22 cellular contexts compared by ENCODE assay signal in genomic region chr1:164784960-164785359, GRCh38.
DNase-seq lines count a peak whose midpoint lies in the region; ATAC-seq and TF ChIP-seq lines count a peak whose summit lies in the region.
"Had no signal": no experiment of that assay in that cellular context is flagged by ENCODE, and none has a peak within 500 bp of the region (broad histone marks: within the 10 kb centered on the region; RNA-seq: fewer than 3 reads in every experiment).

No MANE protein-coding gene starts in this region.

- H3K27me3 ChIP-seq in H9 (ENCODE audit: insufficient read depth, low read length) (no peaks in the 10 kb centered on the region), ascending aorta (no peaks in the 10 kb centered on the region), muscle layer of duodenum (ENCODE audit: low read depth, low read length) (no peaks in the 10 kb centered on the region), subcutaneous abdominal adipose tissue (ENCODE audit: control insufficient read depth in 5 of 5, insufficient read depth in 4 of 5, low read length in 5 of 5) (no peaks in the 10 kb centered on the region)
- H3K27me3 ChIP-seq: foreskin keratinocyte, neural progenitor cell had no signal

- no peaks in the 10 kb centered on the region for H3K36me3 ChIP-seq in ascending aorta
- H3K36me3 ChIP-seq in muscle layer of duodenum (ENCODE audit: control insufficient read depth in 1 of 2, insufficient read depth in 2 of 2, low read length in 2 of 2) = no peaks in the 10 kb centered on the region
- no peaks in the 10 kb centered on the region for H3K36me3 ChIP-seq in subcutaneous abdominal adipose tissue (ENCODE audit: control insufficient read depth in 5 of 5, insufficient read depth in 5 of 5, low read length in 5 of 5)
- H3K36me3 ChIP-seq: neural progenitor cell, WERI-Rb-1 had no signal

- intact Hi-C loops in ascending aorta (cut with DNase I) = loop anchor here (5.0 kb wide), 5 partner anchors 33 to 343 kb away; partner anchors contain the start of gene PBX1

- no peak overlapping the region for H2AFZ ChIP-seq in H9 (ENCODE audit: low read length)
- H2AFZ ChIP-seq: neural progenitor cell, PC-9 had no signal

- H2BK15ac ChIP-seq in H9 (ENCODE audit: low read depth, low read length) = no peak overlapping the region

- H3K27me3 Mint-ChIP-seq in H9 (ENCODE audit: low read depth) = no peaks in the 10 kb centered on the region
- peaks cover 9% of the 10 kb centered on the region for H3K27me3 Mint-ChIP-seq in activated T-helper 17 cell treated with anti-CD3 and anti-CD28 coated beads, Interleukin-2, amount 50 U/mL, for 72 hours

- no peak overlapping the region for H3T11ph ChIP-seq in H9 (ENCODE audit: low read length)

- H3K14ac ChIP-seq in H9 (ENCODE audit: insufficient read depth, low read length) = no peak overlapping the region

- H2BK5ac ChIP-seq in H9 (ENCODE audit: insufficient read length, low read length) = no peak overlapping the region

- H3K4me1 Mint-ChIP-seq in H9 = peaks cover 68 to 72% of the 10 kb centered on the region in 2 experiments
- H3K4me1 Mint-ChIP-seq in activated T-helper 17 cell treated with anti-CD3 and anti-CD28 coated beads, Interleukin-2, amount 50 U/mL, for 72 hours = peaks cover 6% of the 10 kb centered on the region

- H4K20me1 ChIP-seq in H9 (ENCODE audit: control insufficient read depth, insufficient read depth, insufficient read length) = no peaks in the 10 kb centered on the region

- H3K27ac ChIP-seq in H9 (ENCODE audit: insufficient read length, low read depth, low read length) = no peak overlapping the region
- peak overlapping the region; percentile 60 to 68 for H3K27ac ChIP-seq in ascending aorta
- peak overlapping the region; percentile 74 for H3K27ac ChIP-seq in muscle layer of duodenum (ENCODE audit: low read length)
- H3K27ac ChIP-seq in subcutaneous abdominal adipose tissue (ENCODE audit: low read depth, low read length) = peak overlapping the region; percentile 48
- H3K27ac ChIP-seq: foreskin keratinocyte, neural progenitor cell, WERI-Rb-1 had no signal

- H3K4me3 Mint-ChIP-seq in H9 = no peak overlapping the region
- H3K4me3 Mint-ChIP-seq in activated T-helper 17 cell treated with anti-CD3 and anti-CD28 coated beads, Interleukin-2, amount 50 U/mL, for 72 hours = no peak overlapping the region
- H3K4me3 Mint-ChIP-seq: activated naive CD8-positive, alpha-beta T cell; neural progenitor cell had no signal

- no peak overlapping the region for H4K8ac ChIP-seq in H9 (replicated peaks; ENCODE audit: insufficient read length, low read depth, low read length)

- H2BK12ac ChIP-seq in H9 (ENCODE audit: insufficient read length, low read depth, low read length) = no peak overlapping the region

- WGBS in H9 (ENCODE audit: extremely low coverage, insufficient read length, low lambda C conversion rate) = no CpG with 5 or more reads among the region's 6 CpGs

- H2AK5ac ChIP-seq in H9 (ENCODE audit: insufficient read length, low read length) = no peak overlapping the region

- H3K27ac Mint-ChIP-seq in H9 = peak overlapping the region in 1 of 3 experiments; percentile 63; a peak in 1 of 7 replicates
- H3K27ac Mint-ChIP-seq in activated T-helper 17 cell treated with anti-CD3 and anti-CD28 coated beads, Interleukin-2, amount 50 U/mL, for 72 hours = no peak overlapping the region
- H3K27ac Mint-ChIP-seq: activated naive CD8-positive, alpha-beta T cell; neural progenitor cell had no signal

- H3K56ac ChIP-seq in H9 (ENCODE audit: insufficient read length, low read depth, low read length) = no peak overlapping the region

- H3K36me3 Mint-ChIP-seq in H9 (ENCODE audit: insufficient read depth in 1 of 3, low read depth in 3 of 3) = peaks cover 3 to 6% (median 5%) of the 10 kb centered on the region in 3 experiments; a peak in 3 of 7 replicates
- no peaks in the 10 kb centered on the region for H3K36me3 Mint-ChIP-seq in activated T-helper 17 cell treated with anti-CD3 and anti-CD28 coated beads, Interleukin-2, amount 50 U/mL, for 72 hours (ENCODE audit: low read depth)
- H3K36me3 Mint-ChIP-seq: activated naive CD8-positive, alpha-beta T cell had no signal

- H3K23ac ChIP-seq in H9 (ENCODE audit: insufficient read length, low read depth, low read length) = no peak overlapping the region

- H3K9me3 ChIP-seq in H9 (ENCODE audit: control insufficient read depth, low read depth, low read length) (no peaks in the 10 kb centered on the region), ascending aorta (no peaks in the 10 kb centered on the region), muscle layer of duodenum (ENCODE audit: control insufficient read depth in 1 of 2, low read length in 2 of 2) (no peaks in the 10 kb centered on the region), subcutaneous abdominal adipose tissue (ENCODE audit: control insufficient read depth in 5 of 5, low read length in 5 of 5) (no peaks in the 10 kb centered on the region)
- H3K9me3 ChIP-seq: mucosa of descending colon had no signal

- H3K9ac ChIP-seq in H9 (ENCODE audit: extremely low read depth, insufficient read length, low read length) (no peak overlapping the region), subcutaneous abdominal adipose tissue (ENCODE audit: low read length in 5 of 5) (peak overlapping the region in 1 of 5 donors; percentile 35)
- H3K9ac ChIP-seq: neural progenitor cell had no signal

- H2BK20ac ChIP-seq in H9 (ENCODE audit: low read depth, low read length, poor library complexity, severe bottlenecking) = no peak overlapping the region

- TF ChIP-seq CTCF in H9 (conservative IDR thresholded peaks at IDR 0.05) = peak; percentile 30; the same call in 1 of the 3 replicates
- TF ChIP-seq CTCF in ascending aorta (IDR thresholded peaks at IDR 0.05) = no peak

- no peaks in the 10 kb centered on the region; the same call in 1 of the 2 replicates for H3K79me2 ChIP-seq in H9 (ENCODE audit: insufficient read depth, low read length)

- H4K5ac ChIP-seq in H9 (ENCODE audit: insufficient read length, low read depth, low read length) = no peak overlapping the region

- H3K4me3 ChIP-seq in ascending aorta (no peak overlapping the region), muscle layer of duodenum (ENCODE audit: low read depth in 1 of 2, low read length in 2 of 2) (no peak overlapping the region), subcutaneous abdominal adipose tissue (ENCODE audit: low read depth in 1 of 5, low read length in 5 of 5) (no peak overlapping the region)
- H3K4me3 ChIP-seq: mucosa of descending colon, neural progenitor cell, PC-9, skin epidermis had no signal

- ATAC-seq in activated T-helper 17 cell treated with anti-CD3 and anti-CD28 coated beads, Interleukin-2, amount 50 U/mL, for 72 hours (replicated peaks) = no peak
- ATAC-seq in GM21723 (IDR thresholded peaks at IDR 0.05; ENCODE audit: unreplicated experiment) = no peak
- ATAC-seq: foreskin keratinocyte, HCT116 had no signal

- no peak for DNase-seq in H9
- no peak for DNase-seq in ascending aorta (ENCODE audit: low spot score in 2 of 2)
- DNase-seq in activated CD4-positive, CD25-positive, alpha-beta regulatory T cell (lab: John Stamatoyannopoulos, UW) = no peak
- no peak for DNase-seq in epidermal melanocyte (ENCODE audit: insufficient read length, low spot score)
- DNase-seq: EL; foreskin keratinocyte; mucosa of descending colon; NCI-H1105; NCI-H1930; PC-9; SHP77 treated with DMSO at 0.1 percent for 48 hours; stimulated activated CD4-positive, alpha-beta T cell treated with anti-CD3 and anti-CD28 coated beads, Interleukin-2, amount 100 ng/mL, for 24 hours; T-helper 9 cell; WERI-Rb-1 had no signal

- H3K4me1 ChIP-seq in H9 (ENCODE audit: insufficient read depth, low read length) (peaks cover 4% of the 10 kb centered on the region; the same call in 1 of the 2 replicates), ascending aorta (peaks cover 0 to 47% of the 10 kb centered on the region in 2 donors), muscle layer of duodenum (ENCODE audit: control insufficient read depth in 1 of 2, insufficient read depth in 2 of 2, low read length in 2 of 2) (peaks cover 16 to 42% of the 10 kb centered on the region in 2 donors), subcutaneous abdominal adipose tissue (ENCODE audit: control insufficient read depth in 5 of 5, insufficient read depth in 5 of 5, low read length in 5 of 5) (peaks cover 0 to 75% (median 56%) of the 10 kb centered on the region in 5 donors)

- no peak overlapping the region for H2BK120ac ChIP-seq in H9 (ENCODE audit: low read depth, low read length, poor library complexity, severe bottlenecking)

- H4K91ac ChIP-seq in H9 (ENCODE audit: insufficient read length, low read depth, low read length) = no peak overlapping the region

- no peak overlapping the region for H3K4me2 ChIP-seq in H9 (ENCODE audit: insufficient read depth, insufficient read length, low read length)
- H3K4me2 ChIP-seq: neural progenitor cell, PC-9 had no signal

- H3K23me2 ChIP-seq in H9 (ENCODE audit: insufficient read length, low read depth, low read length, poor library complexity, severe bottlenecking) = no peaks in the 10 kb centered on the region

- no peak overlapping the region for H3K4ac ChIP-seq in H9 (ENCODE audit: low read depth, low read length)

- no peaks in the 10 kb centered on the region for H3K79me1 ChIP-seq in H9 (ENCODE audit: insufficient read depth, low read depth, low read length, poor library complexity, severe bottlenecking)

- H3K9me3 Mint-ChIP-seq in H9 = no peaks in the 10 kb centered on the region
- H3K9me3 Mint-ChIP-seq in activated T-helper 17 cell treated with anti-CD3 and anti-CD28 coated beads, Interleukin-2, amount 50 U/mL, for 72 hours = no peaks in the 10 kb centered on the region

- no peak overlapping the region for H3K18ac ChIP-seq in H9 (ENCODE audit: insufficient read length, low read depth, low read length)
